ENCODE assay signal across 8 cellular contexts in the genomic region with DNA sequence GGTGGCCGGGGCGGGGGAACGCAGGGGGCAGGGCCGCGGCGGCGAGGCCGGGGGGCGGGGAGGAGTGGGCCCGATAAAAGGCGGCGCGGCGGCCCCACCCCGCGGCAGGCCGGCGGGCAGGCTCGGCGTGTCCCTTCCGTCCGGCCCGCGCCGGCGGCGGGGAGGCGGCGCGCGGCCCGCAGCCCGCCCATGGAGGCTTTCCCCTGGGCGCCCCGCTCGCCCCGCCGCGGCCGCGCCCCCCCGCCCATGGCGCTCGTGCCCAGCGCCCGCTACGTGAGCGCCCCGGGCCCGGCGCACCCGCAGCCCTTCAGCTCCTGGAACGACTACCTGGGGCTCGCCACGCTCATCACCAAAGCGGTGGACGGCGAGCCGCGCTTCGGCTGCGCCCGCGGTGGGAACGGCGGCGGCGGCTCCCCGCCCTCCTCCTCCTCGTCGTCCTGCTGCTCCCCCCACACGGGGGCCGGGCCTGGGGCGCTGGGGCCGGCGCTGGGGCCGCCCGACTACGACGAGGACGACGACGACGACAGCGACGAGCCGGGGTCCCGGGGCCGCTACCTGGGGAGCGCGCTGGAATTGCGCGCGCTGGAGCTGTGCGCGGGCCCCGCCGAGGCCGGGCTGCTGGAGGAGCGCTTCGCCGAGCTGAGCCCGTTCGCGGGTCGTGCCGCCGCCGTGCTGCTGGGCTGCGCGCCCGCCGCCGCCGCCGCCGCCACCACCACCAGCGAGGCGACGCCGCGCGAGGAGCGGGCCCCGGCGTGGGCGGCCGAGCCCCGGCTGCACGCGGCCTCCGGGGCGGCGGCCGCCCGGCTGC. TPM values are rescaled to one million over a fixed set of nuclear protein-coding genes. Genes with fewer than 3 reads are reported as not detected.
A peak's percentile ranks its signal among the peaks of the same experiment; 100 is the strongest.
DNase-seq lines count a peak whose midpoint lies in the region; ATAC-seq lines count a peak whose summit lies in the region.

A gene with protein sequence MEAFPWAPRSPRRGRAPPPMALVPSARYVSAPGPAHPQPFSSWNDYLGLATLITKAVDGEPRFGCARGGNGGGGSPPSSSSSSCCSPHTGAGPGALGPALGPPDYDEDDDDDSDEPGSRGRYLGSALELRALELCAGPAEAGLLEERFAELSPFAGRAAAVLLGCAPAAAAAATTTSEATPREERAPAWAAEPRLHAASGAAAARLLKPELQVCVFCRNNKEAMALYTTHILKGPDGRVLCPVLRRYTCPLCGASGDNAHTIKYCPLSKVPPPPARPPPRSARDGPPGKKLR (plus strand): TSS at position 102 of the 808 bp plus-strand sequence. CDS start 88 bp downstream, at position 190.

- H3K27me3 Mint-ChIP-seq in IgD-negative memory B cell = peaks cover 2% of the 10 kb centered on the region
- H3K27me3 Mint-ChIP-seq in activated T-cell treated with anti-CD3 and anti-CD28 coated beads, Interleukin-2, amount 50 U/mL, for 72 hours (ENCODE audit: low read depth) = peaks cover 10% of the 10 kb centered on the region

- peak within 1 kb of the TSS; percentile 77 to 94 (median 87) for H3K4me3 Mint-ChIP-seq in IgD-negative memory B cell
- peak within 1 kb of the TSS; percentile 76 to 87 for H3K4me3 Mint-ChIP-seq in activated T-cell treated with anti-CD3 and anti-CD28 coated beads, Interleukin-2, amount 50 U/mL, for 72 hours

- peak within 1 kb of the TSS in 2 of 3 donors; percentile 64 to 67 for H3K27ac Mint-ChIP-seq in IgD-negative memory B cell
- H3K27ac Mint-ChIP-seq in activated T-cell treated with anti-CD3 and anti-CD28 coated beads, Interleukin-2, amount 50 U/mL, for 72 hours = no peak within 1 kb of the TSS

- H3K9me3 ChIP-seq in ES-I3 (ENCODE audit: control insufficient read depth, insufficient read depth, low read length) = no peaks in the 10 kb centered on the region

- peaks cover 9% of the 10 kb centered on the region for H3K36me3 Mint-ChIP-seq in IgD-negative memory B cell
- H3K36me3 Mint-ChIP-seq in activated T-cell treated with anti-CD3 and anti-CD28 coated beads, Interleukin-2, amount 50 U/mL, for 72 hours (ENCODE audit: insufficient read depth in 2 of 2) = peaks cover 7 to 12% of the 10 kb centered on the region in 2 donors

- H3K9me3 Mint-ChIP-seq in IgD-negative memory B cell = no peaks in the 10 kb centered on the region
- H3K9me3 Mint-ChIP-seq in activated T-cell treated with anti-CD3 and anti-CD28 coated beads, Interleukin-2, amount 50 U/mL, for 72 hours = no peaks in the 10 kb centered on the region

- peaks cover 11% of the 10 kb centered on the region; the same call in 1 of the 2 replicates for H3K4me1 ChIP-seq in ES-I3 (ENCODE audit: insufficient read depth, low read length)

- peaks cover 12 to 18% (median 17%) of the 10 kb centered on the region in 3 donors for H3K4me1 Mint-ChIP-seq in IgD-negative memory B cell
- peaks cover 13% of the 10 kb centered on the region for H3K4me1 Mint-ChIP-seq in activated T-cell treated with anti-CD3 and anti-CD28 coated beads, Interleukin-2, amount 50 U/mL, for 72 hours (ENCODE audit: low read depth)

- H3K36me3 ChIP-seq in ES-I3 (ENCODE audit: insufficient read depth, low read length) = peaks cover 8% of the 10 kb centered on the region; the same call in 1 of the 2 replicates

- H3K9ac ChIP-seq in ES-I3 (ENCODE audit: low read depth, low read length) = peak within 1 kb of the TSS; percentile 72

- intact Hi-C loops in cardiac septum (cut with DNase I) = loop anchor here (2.0 to 10.0 kb wide), 5 partner anchors 47 to 273 kb away; no protein-coding TSS in a partner anchor

- DNase-seq in activated T-cell treated with anti-CD3 and anti-CD28 coated beads, Interleukin-2, amount 50 U/mL, for 72 hours = peak; percentile 42
- DNase-seq in cardiac septum (ENCODE audit: low spot score) = no peak
- DNase-seq in retina = peak; percentile 68
- DNase-seq in amniotic stem cell (lab: John Stamatoyannopoulos, UW) = no peak
- DNase-seq in NK-92 (lab: John Stamatoyannopoulos, UW; ENCODE audit: unreplicated experiment) = no peak

- peak; percentile 5 for ATAC-seq in GM21529 (IDR thresholded peaks at IDR 0.05; ENCODE audit: unreplicated experiment)
- ATAC-seq in activated T-cell treated with anti-CD3 and anti-CD28 coated beads, Interleukin-2, amount 50 U/mL, for 72 hours (replicated peaks in 1 of 2) = peak; percentile 27 to 31

RNA-seq across cellular contexts. Expression of the gene that starts here (rescaled TPM):
- polyA plus RNA-seq in IgD-negative memory B cell = not detected
- total RNA-seq in activated T-cell treated with anti-CD3 and anti-CD28 coated beads, Interleukin-2, amount 50 U/mL, for 72 hours = under 1 TPM; 0.31 to 0.37 TPM
- 10.3 TPM for total RNA-seq in cardiac septum

Comparison
In these comparisons a context has a peak if more than half of its experiments do, and no peak if none do; other contexts are left out.
1. Peak in DNase-seq and ATAC-seq in activated T-cell treated with anti-CD3 and anti-CD28 coated beads, Interleukin-2, amount 50 U/mL, for 72 hours; RNA of the gene not detected or under 1 TPM.